Comparison of ENCODE assay signal across 1 cellular context in genomic region chr17:63698886-63699637, GRCh38.
TF ChIP-seq lines count a peak whose summit lies in the region.

No MANE protein-coding gene starts in this region.

TF ChIP-seq in SK-N-SH, 30 proteins besides CTCF, POLR2A, EP300 and RAD21 (continued from another document):
- TF ChIP-seq USF1 (IDR thresholded peaks at IDR 0.05; ENCODE audit: borderline replicate concordance, low read depth) (no peak), ZBTB33 (IDR thresholded peaks at IDR 0.05; ENCODE audit: borderline replicate concordance, low read depth) (no peak), MXI1 (IDR thresholded peaks at IDR 0.05; ENCODE audit: low read depth, low read length) (peak; percentile 58; the same call in 1 of the 2 replicates), JUND (IDR thresholded peaks at IDR 0.05) (no peak)
